Comparison of ENCODE assay signal across 9 cellular contexts in the genomic region with DNA sequence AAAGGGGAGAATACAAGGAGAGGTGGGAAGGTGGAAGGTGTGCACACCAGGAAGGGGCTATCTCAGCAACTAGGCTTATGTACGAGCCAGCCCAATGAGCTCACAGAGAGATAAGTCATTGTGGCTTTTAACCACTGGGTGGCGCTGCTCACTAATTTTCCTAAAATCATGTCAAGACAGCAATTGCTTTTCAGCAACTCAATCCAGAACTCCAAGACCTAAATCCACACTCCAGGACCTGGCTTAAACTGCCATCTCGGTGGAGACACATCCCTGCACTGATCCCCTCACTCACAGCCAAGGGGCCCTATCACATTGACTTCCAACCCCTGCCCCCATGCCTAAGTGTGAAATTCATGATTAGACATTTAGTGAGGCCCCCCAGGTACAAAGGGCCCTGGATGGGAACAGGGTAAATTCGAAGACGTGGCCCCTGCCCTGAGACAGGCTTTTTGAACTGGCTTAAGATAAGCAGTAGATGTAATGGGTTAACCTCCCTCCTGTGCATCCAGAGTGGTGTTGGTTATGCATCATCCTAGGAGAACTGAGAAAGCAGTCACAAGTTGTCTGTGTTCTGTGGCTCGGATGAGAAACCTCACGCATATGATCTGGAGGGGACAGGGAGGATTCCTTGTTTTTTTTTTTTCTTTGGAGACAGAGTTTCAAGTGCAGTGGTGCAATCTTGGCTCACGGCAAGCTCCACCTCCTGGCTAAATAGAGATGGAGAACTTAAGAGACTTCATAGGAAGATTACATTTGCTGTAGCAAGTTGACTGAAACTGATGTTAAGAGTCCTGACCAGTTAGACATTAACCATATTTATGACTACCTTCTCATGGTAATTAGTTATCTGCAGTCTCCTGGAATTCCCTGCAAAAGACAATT. TPM values are rescaled to one million over a fixed set of nuclear protein-coding genes. Genes with fewer than 3 reads are reported as not detected.
A peak's percentile ranks its signal among the peaks of the same experiment; 100 is the strongest.
DNase-seq lines count a peak whose midpoint lies in the region; TF ChIP-seq lines count a peak whose summit lies in the region.
"Had no signal": no experiment of that assay in that cellular context is flagged by ENCODE, and none has a peak within 500 bp of the region (broad histone marks: within the 10 kb centered on the region; RNA-seq: fewer than 3 reads in every experiment).

No MANE protein-coding gene starts in this region.

- in situ Hi-C loops in GM13976 (cut with MboI; ENCODE audit: low sequenced_read_pairs, unreplicated experiment) = loop anchor here (10.0 to 25.0 kb wide), 3 partner anchors 105 to 518 kb away; partner anchors contain the start of gene ZNHIT3

- DNase-seq in GM13976 (ENCODE audit: low spot score) (peak; percentile 73), NCI-H2196 treated with DMSO at 0.1 percent for 48 hours (lab: John Stamatoyannopoulos, UW; ENCODE audit: unreplicated experiment) (peak; percentile 13), cerebellum (ENCODE audit: low spot score) (peak; percentile 73), left kidney (ENCODE audit: low read depth, low spot score) (peak; percentile 93), OCI-M2 (lab: John Stamatoyannopoulos, UW; ENCODE audit: unreplicated experiment) (no peak)
- DNase-seq in activated CD4-positive, alpha-beta T cell treated with anti-CD3 and anti-CD28 coated beads for 24 hours (ENCODE audit: low read depth in 2 of 2) = peak; percentile 66 to 67
- DNase-seq in stimulated activated CD4-positive, alpha-beta T cell treated with anti-CD3 and anti-CD28 coated beads, Interleukin-4, amount 100 ng/mL, for 24 hours = peak; percentile 78

- no peak overlapping the region for H3K27ac ChIP-seq in 22Rv1

- TF ChIP-seq CTCF in 22Rv1 (IDR thresholded peaks at IDR 0.05) (peak; percentile 85), GM13976 (IDR thresholded peaks at IDR 0.05; ENCODE audit: borderline replicate concordance, control extremely low read depth, extremely low read depth, insufficient read depth, missing control alignments) (peak; percentile 87)

RNA-seq across cellular contexts. Expression of gene CCL16, which starts 11.5 kb away (rescaled TPM):
- not detected for total RNA-seq in cerebellum
- total RNA-seq: temporal lobe had no signal

RNA-seq across cellular contexts. Expression of gene CCL14, which starts 16.7 kb away (rescaled TPM):
- 1.1 TPM for total RNA-seq in cerebellum
- total RNA-seq: temporal lobe had no signal

RNA-seq across cellular contexts. Expression of gene LYZL6, which starts 26.3 kb away (rescaled TPM):
- not detected for total RNA-seq in cerebellum
- total RNA-seq: temporal lobe had no signal

RNA-seq across cellular contexts. Expression of gene CCL15, which starts 31.6 kb away (rescaled TPM):
- not detected for total RNA-seq in cerebellum
- total RNA-seq: temporal lobe had no signal

RNA-seq across cellular contexts. Expression of gene RDM1, which starts 39.2 kb away (rescaled TPM):
- total RNA-seq in cerebellum = 2.4 TPM
